ENCODE assay signal across 21 cellular contexts in the genomic region with DNA sequence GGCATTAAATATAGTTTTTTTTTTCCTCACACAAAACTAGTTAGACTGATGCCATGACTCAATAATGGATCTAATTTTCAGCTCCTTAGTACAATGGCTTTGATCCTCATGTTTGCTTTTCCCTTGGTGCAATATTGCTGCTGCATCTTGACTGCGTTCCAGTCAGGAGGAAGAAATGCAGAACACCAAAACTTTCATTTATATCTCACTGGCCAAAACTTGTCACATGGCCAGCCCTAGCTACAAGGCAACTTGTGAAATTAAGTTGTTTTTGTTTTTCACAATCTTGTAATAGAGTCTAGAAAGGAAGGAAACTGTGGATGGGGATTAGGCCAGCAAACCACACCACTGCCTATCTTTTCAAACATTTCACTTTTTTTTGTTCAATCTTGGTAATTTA. TPM values are rescaled to one million over a fixed set of nuclear protein-coding genes. Genes with fewer than 3 reads are reported as not detected.
DNase-seq lines count a peak whose midpoint lies in the region; ATAC-seq and TF ChIP-seq lines count a peak whose summit lies in the region.
"Had no signal": no experiment of that assay in that cellular context is flagged by ENCODE, and none has a peak within 500 bp of the region (broad histone marks: within the 10 kb centered on the region; RNA-seq: fewer than 3 reads in every experiment).

No MANE protein-coding gene starts in this region.

- peak; percentile 50 for ATAC-seq in Right ventricle myocardium inferior
- ATAC-seq: GM23338 had no signal

- no peaks in the 10 kb centered on the region for H3K4me1 Mint-ChIP-seq in mesothelial cell of epicardium
- H3K4me1 Mint-ChIP-seq: CD8-positive, alpha-beta memory T cell; GM23338 had no signal

- TF ChIP-seq CTCF in choroid plexus epithelial cell (conservative IDR thresholded peaks at IDR 0.05; ENCODE audit: low read depth, low read length), result no peak
- TF ChIP-seq CTCF in mesothelial cell of epicardium (IDR thresholded peaks at IDR 0.05; ENCODE audit: unreplicated experiment), result no peak

- DNase-seq in Right ventricle myocardium inferior (ENCODE audit: missing footprints) (peak; percentile 70), cardiac septum (ENCODE audit: low spot score) (no peak), choroid plexus epithelial cell (ENCODE audit: low read depth) (peak; percentile 29), iris pigment epithelial cell (ENCODE audit: low read depth) (peak; percentile 35), NCI-H748 treated with DMSO at 0.1 percent for 48 hours (lab: John Stamatoyannopoulos, UW) (no peak), mesothelial cell of epicardium (ENCODE audit: low spot score in 2 of 2, unreplicated experiment in 2 of 2) (no peak), EL (no peak)
- DNase-seq in stimulated activated CD8-positive, alpha-beta memory T cell treated with anti-CD3 and anti-CD28 coated beads, Interleukin-4, amount 100 ng/mL, for 48 hours, result no peak
- DNase-seq: activated CD4-positive, alpha-beta T cell treated with anti-CD3 and anti-CD28 coated beads for 48 hours; activated CD8-positive, alpha-beta memory T cell treated with anti-CD3 and anti-CD28 coated beads, Interleukin-2, amount 50 U/mL, for 48 hours; CD8-positive, alpha-beta memory T cell; NCI-H146; NCI-H226; small intestine; T-helper 9 cell had no signal

- no peaks in the 10 kb centered on the region for H3K27me3 Mint-ChIP-seq in mesothelial cell of epicardium (ENCODE audit: low read depth)
- H3K27me3 Mint-ChIP-seq: dendritic cell treated with granulocyte-macrophage colony-stimulating factor and Interleukin-4, amounts not matched to agents 40 ng/mL and 50 ng/mL, for 4 days had no signal

- intact Hi-C loops in Right ventricle myocardium inferior (cut with DNase I) (no loop called here), cardiac septum (cut with DNase I) (no loop called here)

- no peak overlapping the region for H3K4me3 Mint-ChIP-seq in mesothelial cell of epicardium
- H3K4me3 Mint-ChIP-seq: CD8-positive, alpha-beta memory T cell; dendritic cell treated with granulocyte-macrophage colony-stimulating factor and Interleukin-4, amounts not matched to agents 40 ng/mL and 50 ng/mL, for 4 days; GM23338 had no signal

- H3K9me3 Mint-ChIP-seq in mesothelial cell of epicardium, result peaks cover 23% of the 10 kb centered on the region
- H3K9me3 Mint-ChIP-seq: CD8-positive, alpha-beta memory T cell; dendritic cell treated with granulocyte-macrophage colony-stimulating factor and Interleukin-4, amounts not matched to agents 40 ng/mL and 50 ng/mL, for 4 days had no signal

- peaks cover 2% of the 10 kb centered on the region for H3K36me3 Mint-ChIP-seq in mesothelial cell of epicardium
- H3K36me3 Mint-ChIP-seq: CD8-positive, alpha-beta memory T cell had no signal

- no peak overlapping the region for H3K27ac Mint-ChIP-seq in mesothelial cell of epicardium
- H3K27ac Mint-ChIP-seq: CD8-positive, alpha-beta memory T cell; GM23338 had no signal

- no peak overlapping the region for H3K4me3 ChIP-seq in choroid plexus epithelial cell (ENCODE audit: low read depth, low read length)
- H3K4me3 ChIP-seq: GM23338 had no signal

RNA-seq across cellular contexts. Expression of a gene that starts 36.7 kb away (rescaled TPM):
- total RNA-seq in Right ventricle myocardium inferior (not detected), cardiac septum (not detected), mesothelial cell of epicardium (0.07 TPM in 1 of 3 replicates, not detected in the others)
- total RNA-seq: fibroblast of lung, GM23338, HT-29, LHCN-M2, osteocyte had no signal

RNA-seq across cellular contexts. Expression of a gene that starts 36.8 kb away (rescaled TPM):
- total RNA-seq in Right ventricle myocardium inferior (0.51 TPM), cardiac septum (not detected), mesothelial cell of epicardium (2.0 to 2.5 TPM (median 2.1 TPM) in 3 replicates)
- total RNA-seq: fibroblast of lung had no signal

Comparison
In these comparisons a context has a peak if more than half of its experiments do, and no peak if none do; other contexts are left out.
1. DNase-seq: peak in Right ventricle myocardium inferior (single experiment), choroid plexus epithelial cell (single experiment) and iris pigment epithelial cell (single experiment); none in cardiac septum (single experiment), NCI-H748 treated with DMSO at 0.1 percent for 48 hours (single experiment), stimulated activated CD8-positive, alpha-beta memory T cell treated with anti-CD3 and anti-CD28 coated beads, Interleukin-4, amount 100 ng/mL, for 48 hours (single experiment), mesothelial cell of epicardium (0 of 2) and EL (single experiment).